Comparison of ENCODE assay signal across 1 cellular context in the genomic region with DNA sequence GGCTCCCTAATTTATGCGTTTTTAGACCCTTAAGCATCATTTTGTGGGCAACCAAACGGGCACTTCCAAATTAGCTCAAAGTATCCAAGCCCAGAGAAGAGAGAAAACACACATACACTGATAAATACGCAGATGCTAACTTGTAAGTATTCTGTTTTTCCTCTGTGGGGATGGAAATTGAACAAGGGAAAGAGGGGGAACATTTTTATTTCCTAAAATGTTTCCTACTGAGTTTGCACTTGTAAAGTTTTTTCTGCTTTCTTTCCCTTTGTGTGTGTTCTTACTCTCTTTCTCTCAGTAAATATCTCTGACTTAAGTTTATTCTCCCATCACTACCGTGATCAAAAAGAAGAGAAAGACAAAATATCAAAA.
TF ChIP-seq lines count a peak whose summit lies in the region.

No MANE protein-coding gene starts in this region.

TF ChIP-seq in GM23338, 12 proteins besides CTCF, POLR2A, EP300 and RAD21 (continued from another document):
- TF ChIP-seq, protein P1, sequence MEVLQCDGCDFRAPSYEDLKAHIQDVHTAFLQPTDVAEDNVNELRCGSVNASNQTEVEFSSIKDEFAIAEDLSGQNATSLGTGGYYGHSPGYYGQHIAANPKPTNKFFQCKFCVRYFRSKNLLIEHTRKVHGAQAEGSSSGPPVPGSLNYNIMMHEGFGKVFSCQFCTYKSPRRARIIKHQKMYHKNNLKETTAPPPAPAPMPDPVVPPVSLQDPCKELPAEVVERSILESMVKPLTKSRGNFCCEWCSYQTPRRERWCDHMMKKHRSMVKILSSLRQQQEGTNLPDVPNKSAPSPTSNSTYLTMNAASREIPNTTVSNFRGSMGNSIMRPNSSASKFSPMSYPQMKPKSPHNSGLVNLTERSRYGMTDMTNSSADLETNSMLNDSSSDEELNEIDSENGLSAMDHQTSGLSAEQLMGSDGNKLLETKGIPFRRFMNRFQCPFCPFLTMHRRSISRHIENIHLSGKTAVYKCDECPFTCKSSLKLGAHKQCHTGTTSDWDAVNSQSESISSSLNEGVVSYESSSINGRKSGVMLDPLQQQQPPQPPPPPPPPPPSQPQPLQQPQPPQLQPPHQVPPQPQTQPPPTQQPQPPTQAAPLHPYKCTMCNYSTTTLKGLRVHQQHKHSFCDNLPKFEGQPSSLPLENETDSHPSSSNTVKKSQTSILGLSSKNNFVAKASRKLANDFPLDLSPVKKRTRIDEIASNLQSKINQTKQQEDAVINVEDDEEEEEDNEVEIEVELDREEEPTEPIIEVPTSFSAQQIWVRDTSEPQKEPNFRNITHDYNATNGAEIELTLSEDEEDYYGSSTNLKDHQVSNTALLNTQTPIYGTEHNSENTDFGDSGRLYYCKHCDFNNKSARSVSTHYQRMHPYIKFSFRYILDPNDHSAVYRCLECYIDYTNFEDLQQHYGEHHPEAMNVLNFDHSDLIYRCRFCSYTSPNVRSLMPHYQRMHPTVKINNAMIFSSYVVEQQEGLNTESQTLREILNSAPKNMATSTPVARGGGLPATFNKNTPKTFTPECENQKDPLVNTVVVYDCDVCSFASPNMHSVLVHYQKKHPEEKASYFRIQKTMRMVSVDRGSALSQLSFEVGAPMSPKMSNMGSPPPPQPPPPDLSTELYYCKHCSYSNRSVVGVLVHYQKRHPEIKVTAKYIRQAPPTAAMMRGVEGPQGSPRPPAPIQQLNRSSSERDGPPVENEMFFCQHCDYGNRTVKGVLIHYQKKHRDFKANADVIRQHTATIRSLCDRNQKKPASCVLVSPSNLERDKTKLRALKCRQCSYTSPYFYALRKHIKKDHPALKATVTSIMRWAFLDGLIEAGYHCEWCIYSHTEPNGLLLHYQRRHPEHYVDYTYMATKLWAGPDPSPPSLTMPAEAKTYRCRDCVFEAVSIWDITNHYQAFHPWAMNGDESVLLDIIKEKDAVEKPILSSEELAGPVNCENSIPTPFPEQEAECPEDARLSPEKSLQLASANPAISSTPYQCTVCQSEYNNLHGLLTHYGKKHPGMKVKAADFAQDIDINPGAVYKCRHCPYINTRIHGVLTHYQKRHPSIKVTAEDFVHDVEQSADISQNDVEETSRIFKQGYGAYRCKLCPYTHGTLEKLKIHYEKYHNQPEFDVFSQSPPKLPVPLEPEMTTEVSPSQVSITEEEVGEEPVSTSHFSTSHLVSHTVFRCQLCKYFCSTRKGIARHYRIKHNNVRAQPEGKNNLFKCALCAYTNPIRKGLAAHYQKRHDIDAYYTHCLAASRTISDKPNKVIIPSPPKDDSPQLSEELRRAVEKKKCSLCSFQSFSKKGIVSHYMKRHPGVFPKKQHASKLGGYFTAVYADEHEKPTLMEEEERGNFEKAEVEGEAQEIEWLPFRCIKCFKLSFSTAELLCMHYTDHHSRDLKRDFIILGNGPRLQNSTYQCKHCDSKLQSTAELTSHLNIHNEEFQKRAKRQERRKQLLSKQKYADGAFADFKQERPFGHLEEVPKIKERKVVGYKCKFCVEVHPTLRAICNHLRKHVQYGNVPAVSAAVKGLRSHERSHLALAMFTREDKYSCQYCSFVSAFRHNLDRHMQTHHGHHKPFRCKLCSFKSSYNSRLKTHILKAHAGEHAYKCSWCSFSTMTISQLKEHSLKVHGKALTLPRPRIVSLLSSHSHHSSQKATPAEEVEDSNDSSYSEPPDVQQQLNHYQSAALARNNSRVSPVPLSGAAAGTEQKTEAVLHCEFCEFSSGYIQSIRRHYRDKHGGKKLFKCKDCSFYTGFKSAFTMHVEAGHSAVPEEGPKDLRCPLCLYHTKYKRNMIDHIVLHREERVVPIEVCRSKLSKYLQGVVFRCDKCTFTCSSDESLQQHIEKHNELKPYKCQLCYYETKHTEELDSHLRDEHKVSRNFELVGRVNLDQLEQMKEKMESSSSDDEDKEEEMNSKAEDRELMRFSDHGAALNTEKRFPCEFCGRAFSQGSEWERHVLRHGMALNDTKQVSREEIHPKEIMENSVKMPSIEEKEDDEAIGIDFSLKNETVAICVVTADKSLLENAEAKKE (CRISPR knock-in tag; IDR thresholded peaks at IDR 0.05), result no peak
- TF ChIP-seq, protein P2, sequence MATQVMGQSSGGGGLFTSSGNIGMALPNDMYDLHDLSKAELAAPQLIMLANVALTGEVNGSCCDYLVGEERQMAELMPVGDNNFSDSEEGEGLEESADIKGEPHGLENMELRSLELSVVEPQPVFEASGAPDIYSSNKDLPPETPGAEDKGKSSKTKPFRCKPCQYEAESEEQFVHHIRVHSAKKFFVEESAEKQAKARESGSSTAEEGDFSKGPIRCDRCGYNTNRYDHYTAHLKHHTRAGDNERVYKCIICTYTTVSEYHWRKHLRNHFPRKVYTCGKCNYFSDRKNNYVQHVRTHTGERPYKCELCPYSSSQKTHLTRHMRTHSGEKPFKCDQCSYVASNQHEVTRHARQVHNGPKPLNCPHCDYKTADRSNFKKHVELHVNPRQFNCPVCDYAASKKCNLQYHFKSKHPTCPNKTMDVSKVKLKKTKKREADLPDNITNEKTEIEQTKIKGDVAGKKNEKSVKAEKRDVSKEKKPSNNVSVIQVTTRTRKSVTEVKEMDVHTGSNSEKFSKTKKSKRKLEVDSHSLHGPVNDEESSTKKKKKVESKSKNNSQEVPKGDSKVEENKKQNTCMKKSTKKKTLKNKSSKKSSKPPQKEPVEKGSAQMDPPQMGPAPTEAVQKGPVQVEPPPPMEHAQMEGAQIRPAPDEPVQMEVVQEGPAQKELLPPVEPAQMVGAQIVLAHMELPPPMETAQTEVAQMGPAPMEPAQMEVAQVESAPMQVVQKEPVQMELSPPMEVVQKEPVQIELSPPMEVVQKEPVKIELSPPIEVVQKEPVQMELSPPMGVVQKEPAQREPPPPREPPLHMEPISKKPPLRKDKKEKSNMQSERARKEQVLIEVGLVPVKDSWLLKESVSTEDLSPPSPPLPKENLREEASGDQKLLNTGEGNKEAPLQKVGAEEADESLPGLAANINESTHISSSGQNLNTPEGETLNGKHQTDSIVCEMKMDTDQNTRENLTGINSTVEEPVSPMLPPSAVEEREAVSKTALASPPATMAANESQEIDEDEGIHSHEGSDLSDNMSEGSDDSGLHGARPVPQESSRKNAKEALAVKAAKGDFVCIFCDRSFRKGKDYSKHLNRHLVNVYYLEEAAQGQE (IDR thresholded peaks at IDR 0.05; ENCODE audit: unreplicated experiment), result no peak
